ENCODE assay signal across 15 cellular contexts in the genomic region with DNA sequence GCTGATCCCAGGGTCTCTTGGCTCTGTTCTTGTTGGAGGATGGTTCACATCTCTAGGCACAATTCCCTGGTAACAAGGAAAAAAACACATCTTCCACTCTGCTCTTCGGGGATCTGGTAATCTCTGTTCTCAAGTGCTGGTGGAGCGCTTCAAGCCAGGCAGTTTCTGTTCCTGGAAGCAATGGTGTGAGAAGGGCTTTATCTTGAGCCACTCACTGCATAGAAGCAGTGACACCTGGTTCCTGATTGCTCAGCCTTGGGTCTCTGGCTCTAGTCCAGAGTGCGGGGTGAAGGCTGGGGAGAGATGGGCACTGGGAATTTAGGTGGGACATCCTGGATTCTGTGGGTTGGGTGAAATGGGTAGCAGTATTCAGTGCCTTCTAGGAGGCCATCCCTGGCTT. TPM values are rescaled to one million over a fixed set of nuclear protein-coding genes. Genes with fewer than 3 reads are reported as not detected.
DNase-seq lines count a peak whose midpoint lies in the region; ATAC-seq, FAIRE-seq and TF ChIP-seq lines count a peak whose summit lies in the region.
"Had no signal": no experiment of that assay in that cellular context is flagged by ENCODE, and none has a peak within 500 bp of the region (broad histone marks: within the 10 kb centered on the region; RNA-seq: fewer than 3 reads in every experiment).

No MANE protein-coding gene starts in this region.

- no peaks in the 10 kb centered on the region for H3K27me3 Mint-ChIP-seq in stimulated activated memory B cell treated with anti-CD40 and anti-IgM and Interleukin-4, amounts not matched to agents 10 μg/mL and 1 μg/mL and 100 μg/mL, for 72 hours
- H3K27me3 Mint-ChIP-seq: activated CD4-positive, alpha-beta memory T cell treated with anti-CD3 and anti-CD28 coated beads, Interleukin-2, amount 10 ng/mL, durations not matched to agents 7 days and 5 days had no signal

- intact Hi-C loops in K562 (cut with micrococcal nuclease), result no loop called here

- H3K27me3 ChIP-seq in K562 (ENCODE audit: control insufficient read depth in 2 of 2, insufficient read depth in 2 of 2, low read length in 2 of 2), result no peaks in the 10 kb centered on the region
- no peaks in the 10 kb centered on the region for H3K27me3 ChIP-seq in effector memory CD4-positive, alpha-beta T cell (replicated peaks; ENCODE audit: control insufficient read depth, insufficient read depth, low read length, poor library complexity, severe bottlenecking)
- H3K27me3 ChIP-seq: upper lobe of right lung had no signal

- FAIRE-seq in K562 (lab: Jason Lieb, UNC), result peak; percentile 42
- FAIRE-seq: A204.1, astrocyte, G401.6 had no signal

- no peak overlapping the region for H3K4me3 Mint-ChIP-seq in stimulated activated memory B cell treated with anti-CD40 and anti-IgM and Interleukin-4, amounts not matched to agents 10 μg/mL and 1 μg/mL and 100 μg/mL, for 72 hours
- H3K4me3 Mint-ChIP-seq: activated CD4-positive, alpha-beta memory T cell treated with anti-CD3 and anti-CD28 coated beads, Interleukin-2, amount 10 ng/mL, durations not matched to agents 7 days and 5 days had no signal

- ATAC-seq in HG02678 (IDR thresholded peaks at IDR 0.05; ENCODE audit: unreplicated experiment), result peak; percentile 72
- peak; percentile 78 for ATAC-seq in K562
- ATAC-seq in stimulated activated memory B cell treated with anti-CD40 and anti-IgM and Interleukin-4, amounts not matched to agents 10 μg/mL and 1 μg/mL and 100 μg/mL, for 72 hours, result peak; percentile 86
- no peak for ATAC-seq in HG02623 (IDR thresholded peaks at IDR 0.05; ENCODE audit: unreplicated experiment)
- ATAC-seq: HCT116, upper lobe of right lung had no signal

- H4K20me1 ChIP-seq in K562 (replicated peaks; ENCODE audit: control insufficient read depth, insufficient read depth, low read length), result peaks cover 29% of the 10 kb centered on the region

- H3K4me1 Mint-ChIP-seq in stimulated activated memory B cell treated with anti-CD40 and anti-IgM and Interleukin-4, amounts not matched to agents 10 μg/mL and 1 μg/mL and 100 μg/mL, for 72 hours, result peaks cover 40% of the 10 kb centered on the region

- peak overlapping the region in 1 of 2 experiments; percentile 15; a peak in 1 of 4 replicates for H3K9ac ChIP-seq in K562 (ENCODE audit: insufficient read depth in 1 of 2, low read depth in 2 of 2, low read length in 2 of 2)

- H3K27ac Mint-ChIP-seq in stimulated activated memory B cell treated with anti-CD40 and anti-IgM and Interleukin-4, amounts not matched to agents 10 μg/mL and 1 μg/mL and 100 μg/mL, for 72 hours, result peak overlapping the region; percentile 22
- H3K27ac Mint-ChIP-seq: activated CD4-positive, alpha-beta memory T cell treated with anti-CD3 and anti-CD28 coated beads, Interleukin-2, amount 10 ng/mL, durations not matched to agents 7 days and 5 days had no signal

- H3K36me3 ChIP-seq in K562 (ENCODE audit: control insufficient read depth, insufficient read depth, low read length), result peaks cover 11% of the 10 kb centered on the region; the same call in 2 of the 3 replicates
- H3K36me3 ChIP-seq in effector memory CD4-positive, alpha-beta T cell (ENCODE audit: control insufficient read depth, insufficient read depth, low read length), result no peaks in the 10 kb centered on the region
- H3K36me3 ChIP-seq: upper lobe of right lung had no signal

- DNase-seq in NCI-H82 (lab: John Stamatoyannopoulos, UW) (peak; percentile 27), NCI-H82 treated with DMSO at 0.1 percent for 48 hours (lab: John Stamatoyannopoulos, UW; ENCODE audit: unreplicated experiment) (no peak), K562 (ENCODE audit: extremely low read depth in 1 of 4, low spot score in 3 of 4) (peak in 2 of 4 experiments; percentile 26 to 55)
- no peak for DNase-seq in effector memory CD4-positive, alpha-beta T cell
- no peak for DNase-seq in central memory CD4-positive, alpha-beta T cell
- DNase-seq: activated CD4-positive, alpha-beta memory T cell treated with anti-CD3 and anti-CD28 coated beads, Interleukin-2, amount 10 ng/mL, durations not matched to agents 7 days and 5 days; RPMI8226; upper lobe of right lung had no signal

- no peaks in the 10 kb centered on the region for H3K9me3 ChIP-seq in K562 (replicated peaks; ENCODE audit: control insufficient read depth, insufficient read depth, low read depth, low read length)
- no peaks in the 10 kb centered on the region for H3K9me3 ChIP-seq in effector memory CD4-positive, alpha-beta T cell (ENCODE audit: control insufficient read depth, low read length)
- H3K9me3 ChIP-seq: upper lobe of right lung had no signal

- no peak for TF ChIP-seq EP300 in K562 (IDR thresholded peaks at IDR 0.05; ENCODE audit: low read length)

- BruUV-seq in K562 (replicated peaks; lab: Mats Ljungman, UMichigan), result no TSS peak

- no peak overlapping the region for H3K4me2 ChIP-seq in K562 (ENCODE audit: insufficient read depth, low read length)

- H3K79me2 ChIP-seq in K562 (ENCODE audit: control insufficient read depth, insufficient read depth, low read length), result peaks cover 85% of the 10 kb centered on the region

- no peak for TF ChIP-seq CTCF in K562 (IDR thresholded peaks at IDR 0.05 in 2 of 3, conservative IDR thresholded peaks at IDR 0.05 in 1 of 3; ENCODE audit: insufficient read depth in 2 of 3, low read depth in 1 of 3, low read length in 3 of 3)

- no peak overlapping the region for H2AFZ ChIP-seq in K562 (ENCODE audit: low read depth, low read length)

- no peaks in the 10 kb centered on the region for H3K9me1 ChIP-seq in K562 (ENCODE audit: control insufficient read depth, insufficient read depth, low read length)

- H3K4me1 ChIP-seq in K562 (replicated peaks in 1 of 2; ENCODE audit: control insufficient read depth in 2 of 2, insufficient read depth in 2 of 2, low read length in 2 of 2), result peaks cover 12 to 17% of the 10 kb centered on the region in 2 experiments; a peak in 4 of 5 replicates
- H3K4me1 ChIP-seq in effector memory CD4-positive, alpha-beta T cell (ENCODE audit: control insufficient read depth, insufficient read depth, low read length, poor library complexity, severe bottlenecking), result no peaks in the 10 kb centered on the region

- in situ Hi-C loops in K562 (cut with MboI), result no loop called here

- no peak overlapping the region for H3K27ac ChIP-seq in K562 (ENCODE audit: extremely low read depth, low read depth, low read length)
- H3K27ac ChIP-seq in effector memory CD4-positive, alpha-beta T cell (ENCODE audit: insufficient read depth, low read length, poor library complexity, severe bottlenecking), result no peak overlapping the region
- H3K27ac ChIP-seq: upper lobe of right lung had no signal

- CTCF ChIA-PET in K562 (lab: Yijun Ruan, JAX; ENCODE audit: low intra/inter-chr PET ratio), result no interaction called here

- TF ChIP-seq POLR2A in K562 (conservative IDR thresholded peaks at IDR 0.05), result no peak

- peaks cover 6% of the 10 kb centered on the region for H3K36me3 Mint-ChIP-seq in stimulated activated memory B cell treated with anti-CD40 and anti-IgM and Interleukin-4, amounts not matched to agents 10 μg/mL and 1 μg/mL and 100 μg/mL, for 72 hours

- POLR2A ChIA-PET in K562 (lab: Yijun Ruan, JAX), result interaction anchor here (0.7 kb wide), 1 partner anchor 13 kb away, joined by 3 read pairs; no protein-coding TSS in a partner anchor

- H3K4me3 ChIP-seq in K562, result no peak overlapping the region
- H3K4me3 ChIP-seq in effector memory CD4-positive, alpha-beta T cell (ENCODE audit: insufficient read depth, low read depth, low read length, poor library complexity, severe bottlenecking), result no peak overlapping the region
- H3K4me3 ChIP-seq: upper lobe of right lung had no signal

- 24% methylated on average over 3 of the region's 3 CpGs for WGBS in K562 (ENCODE audit: insufficient coverage, low coverage, missing lambda C conversion rate)

- H3K9me3 Mint-ChIP-seq in stimulated activated memory B cell treated with anti-CD40 and anti-IgM and Interleukin-4, amounts not matched to agents 10 μg/mL and 1 μg/mL and 100 μg/mL, for 72 hours, result no peaks in the 10 kb centered on the region
- H3K9me3 Mint-ChIP-seq: activated CD4-positive, alpha-beta memory T cell treated with anti-CD3 and anti-CD28 coated beads, Interleukin-2, amount 10 ng/mL, durations not matched to agents 7 days and 5 days had no signal

- no peak for TF ChIP-seq RAD21 in K562 (CRISPR knock-in tag; conservative IDR thresholded peaks at IDR 0.05 in 1 of 2, IDR thresholded peaks at IDR 0.05 in 1 of 2)

TF ChIP-seq in K562, 482 proteins besides CTCF, POLR2A, EP300 and RAD21 (continues in another document):
- TF ChIP-seq CBFA2T3 (IDR thresholded peaks at IDR 0.05) (peak; percentile 40), BRD9 (IDR thresholded peaks at IDR 0.05; ENCODE audit: low read depth, partially characterized antibody) (peak; percentile 88), NFIC (IDR thresholded peaks at IDR 0.05) (peak; percentile 71), CBFA2T2 (conservative IDR thresholded peaks at IDR 0.05) (0 out of 2 replicates have a peak, but pooled peaks have one; percentile 18), GABPB2 (CRISPR knock-in tag; conservative IDR thresholded peaks at IDR 0.05) (no peak)

RNA-seq across cellular contexts. Expression of a gene that starts 14.1 kb away (rescaled TPM):
- 47.3 and 76.5 TPM in 2 replicates for total RNA-seq in K562 (2011; cell fraction: chromatin; rRNA removed; ENCODE audit: low replicate concordance)
- total RNA-seq in K562 (2011; cell fraction: nucleolus; rRNA removed), result 65.9 and 69.3 TPM in 2 replicates
- total RNA-seq in K562 (2011; cell fraction: nucleoplasm; rRNA removed), result 70.5 and 70.8 TPM in 2 replicates
- 50.4 and 57.2 TPM in 2 replicates for total RNA-seq in K562 (2014; rRNA removed)
- total RNA-seq in K562 (2014; rRNA removed; fragmentation: Illumina TruSeq; extraction: Trizol), result 24.5 and 29.4 TPM in 2 replicates
- total RNA-seq in K562 (2015; rRNA removed; fragmentation: Illumina TruSeq; extraction: Trizol), result 36.4 and 41.2 TPM in 2 replicates
- total RNA-seq in K562 (2021), result 40.7 and 44.9 TPM in 2 replicates
- 46.8 and 48.4 TPM in 2 replicates for polyA plus RNA-seq in K562 (2011; rRNA removed)
- polyA plus RNA-seq in K562 (2011; cell fraction: cytosol; rRNA removed), result 54.8 and 62.0 TPM in 2 replicates
- polyA plus RNA-seq in K562 (2011; cell fraction: nucleus; rRNA removed), result 198 and 242 TPM in 2 replicates
- polyA plus RNA-seq in K562 (2012), result 24.4 and 26.8 TPM in 2 replicates
- polyA plus RNA-seq in K562 (2014; fragmentation: Illumina TruSeq; extraction: Trizol), result 58.3 and 63.8 TPM in 2 replicates
- polyA plus RNA-seq in K562 (2014; fragmentation: Nextera tagmentation; extraction: Ambion mirVana), result 10 to 100 TPM; 12.9 to 13.2 TPM
- 34.9 and 40.7 TPM in 2 replicates for polyA plus RNA-seq in K562 (2014; rRNA removed)
- polyA minus RNA-seq in K562 (2011; rRNA and poly(A)+ RNA removed), result 62.1 and 70.8 TPM in 2 replicates
- polyA minus RNA-seq in K562 (2011; cell fraction: cytosol; rRNA and poly(A)+ RNA removed), result 57.1 and 64.3 TPM in 2 replicates
- 25.3 and 35.0 TPM in 2 replicates for polyA minus RNA-seq in K562 (2011; cell fraction: nucleus; rRNA and poly(A)+ RNA removed)
